Comparison of ENCODE assay signal across 1 cellular context in genomic region chr22:22103078-22103593, GRCh38.
TF ChIP-seq lines count a peak whose summit lies in the region.

No MANE protein-coding gene starts in this region.

TF ChIP-seq in GM23338, 12 proteins besides CTCF, POLR2A, EP300 and RAD21 (continued from another document):
- TF ChIP-seq, protein P1, sequence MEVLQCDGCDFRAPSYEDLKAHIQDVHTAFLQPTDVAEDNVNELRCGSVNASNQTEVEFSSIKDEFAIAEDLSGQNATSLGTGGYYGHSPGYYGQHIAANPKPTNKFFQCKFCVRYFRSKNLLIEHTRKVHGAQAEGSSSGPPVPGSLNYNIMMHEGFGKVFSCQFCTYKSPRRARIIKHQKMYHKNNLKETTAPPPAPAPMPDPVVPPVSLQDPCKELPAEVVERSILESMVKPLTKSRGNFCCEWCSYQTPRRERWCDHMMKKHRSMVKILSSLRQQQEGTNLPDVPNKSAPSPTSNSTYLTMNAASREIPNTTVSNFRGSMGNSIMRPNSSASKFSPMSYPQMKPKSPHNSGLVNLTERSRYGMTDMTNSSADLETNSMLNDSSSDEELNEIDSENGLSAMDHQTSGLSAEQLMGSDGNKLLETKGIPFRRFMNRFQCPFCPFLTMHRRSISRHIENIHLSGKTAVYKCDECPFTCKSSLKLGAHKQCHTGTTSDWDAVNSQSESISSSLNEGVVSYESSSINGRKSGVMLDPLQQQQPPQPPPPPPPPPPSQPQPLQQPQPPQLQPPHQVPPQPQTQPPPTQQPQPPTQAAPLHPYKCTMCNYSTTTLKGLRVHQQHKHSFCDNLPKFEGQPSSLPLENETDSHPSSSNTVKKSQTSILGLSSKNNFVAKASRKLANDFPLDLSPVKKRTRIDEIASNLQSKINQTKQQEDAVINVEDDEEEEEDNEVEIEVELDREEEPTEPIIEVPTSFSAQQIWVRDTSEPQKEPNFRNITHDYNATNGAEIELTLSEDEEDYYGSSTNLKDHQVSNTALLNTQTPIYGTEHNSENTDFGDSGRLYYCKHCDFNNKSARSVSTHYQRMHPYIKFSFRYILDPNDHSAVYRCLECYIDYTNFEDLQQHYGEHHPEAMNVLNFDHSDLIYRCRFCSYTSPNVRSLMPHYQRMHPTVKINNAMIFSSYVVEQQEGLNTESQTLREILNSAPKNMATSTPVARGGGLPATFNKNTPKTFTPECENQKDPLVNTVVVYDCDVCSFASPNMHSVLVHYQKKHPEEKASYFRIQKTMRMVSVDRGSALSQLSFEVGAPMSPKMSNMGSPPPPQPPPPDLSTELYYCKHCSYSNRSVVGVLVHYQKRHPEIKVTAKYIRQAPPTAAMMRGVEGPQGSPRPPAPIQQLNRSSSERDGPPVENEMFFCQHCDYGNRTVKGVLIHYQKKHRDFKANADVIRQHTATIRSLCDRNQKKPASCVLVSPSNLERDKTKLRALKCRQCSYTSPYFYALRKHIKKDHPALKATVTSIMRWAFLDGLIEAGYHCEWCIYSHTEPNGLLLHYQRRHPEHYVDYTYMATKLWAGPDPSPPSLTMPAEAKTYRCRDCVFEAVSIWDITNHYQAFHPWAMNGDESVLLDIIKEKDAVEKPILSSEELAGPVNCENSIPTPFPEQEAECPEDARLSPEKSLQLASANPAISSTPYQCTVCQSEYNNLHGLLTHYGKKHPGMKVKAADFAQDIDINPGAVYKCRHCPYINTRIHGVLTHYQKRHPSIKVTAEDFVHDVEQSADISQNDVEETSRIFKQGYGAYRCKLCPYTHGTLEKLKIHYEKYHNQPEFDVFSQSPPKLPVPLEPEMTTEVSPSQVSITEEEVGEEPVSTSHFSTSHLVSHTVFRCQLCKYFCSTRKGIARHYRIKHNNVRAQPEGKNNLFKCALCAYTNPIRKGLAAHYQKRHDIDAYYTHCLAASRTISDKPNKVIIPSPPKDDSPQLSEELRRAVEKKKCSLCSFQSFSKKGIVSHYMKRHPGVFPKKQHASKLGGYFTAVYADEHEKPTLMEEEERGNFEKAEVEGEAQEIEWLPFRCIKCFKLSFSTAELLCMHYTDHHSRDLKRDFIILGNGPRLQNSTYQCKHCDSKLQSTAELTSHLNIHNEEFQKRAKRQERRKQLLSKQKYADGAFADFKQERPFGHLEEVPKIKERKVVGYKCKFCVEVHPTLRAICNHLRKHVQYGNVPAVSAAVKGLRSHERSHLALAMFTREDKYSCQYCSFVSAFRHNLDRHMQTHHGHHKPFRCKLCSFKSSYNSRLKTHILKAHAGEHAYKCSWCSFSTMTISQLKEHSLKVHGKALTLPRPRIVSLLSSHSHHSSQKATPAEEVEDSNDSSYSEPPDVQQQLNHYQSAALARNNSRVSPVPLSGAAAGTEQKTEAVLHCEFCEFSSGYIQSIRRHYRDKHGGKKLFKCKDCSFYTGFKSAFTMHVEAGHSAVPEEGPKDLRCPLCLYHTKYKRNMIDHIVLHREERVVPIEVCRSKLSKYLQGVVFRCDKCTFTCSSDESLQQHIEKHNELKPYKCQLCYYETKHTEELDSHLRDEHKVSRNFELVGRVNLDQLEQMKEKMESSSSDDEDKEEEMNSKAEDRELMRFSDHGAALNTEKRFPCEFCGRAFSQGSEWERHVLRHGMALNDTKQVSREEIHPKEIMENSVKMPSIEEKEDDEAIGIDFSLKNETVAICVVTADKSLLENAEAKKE (CRISPR knock-in tag; IDR thresholded peaks at IDR 0.05) = no peak
- no peak for TF ChIP-seq POLR2AphosphoS5 (IDR thresholded peaks at IDR 0.05; ENCODE audit: low read depth)
- TF ChIP-seq ZNF114 (CRISPR knock-in tag; IDR thresholded peaks at IDR 0.05) = no peak
- TF ChIP-seq ETS1 (IDR thresholded peaks at IDR 0.05) = no peak
- no peak for TF ChIP-seq EZH2 (IDR thresholded peaks at IDR 0.05; ENCODE audit: low read depth, unreplicated experiment)
- TF ChIP-seq CREB1 (CRISPR knock-in tag; IDR thresholded peaks at IDR 0.05; ENCODE audit: low read depth) = no peak
- TF ChIP-seq STAT1 (IDR thresholded peaks at IDR 0.05; ENCODE audit: unreplicated experiment) = no peak
- no peak for TF ChIP-seq EZH2phosphoT487 (IDR thresholded peaks at IDR 0.05; ENCODE audit: unreplicated experiment)
- no peak for TF ChIP-seq ZNF331 (CRISPR knock-in tag; IDR thresholded peaks at IDR 0.05; ENCODE audit: low read depth)
- no peak for TF ChIP-seq JUNB (IDR thresholded peaks at IDR 0.05; ENCODE audit: unreplicated experiment)
- TF ChIP-seq, protein P2, sequence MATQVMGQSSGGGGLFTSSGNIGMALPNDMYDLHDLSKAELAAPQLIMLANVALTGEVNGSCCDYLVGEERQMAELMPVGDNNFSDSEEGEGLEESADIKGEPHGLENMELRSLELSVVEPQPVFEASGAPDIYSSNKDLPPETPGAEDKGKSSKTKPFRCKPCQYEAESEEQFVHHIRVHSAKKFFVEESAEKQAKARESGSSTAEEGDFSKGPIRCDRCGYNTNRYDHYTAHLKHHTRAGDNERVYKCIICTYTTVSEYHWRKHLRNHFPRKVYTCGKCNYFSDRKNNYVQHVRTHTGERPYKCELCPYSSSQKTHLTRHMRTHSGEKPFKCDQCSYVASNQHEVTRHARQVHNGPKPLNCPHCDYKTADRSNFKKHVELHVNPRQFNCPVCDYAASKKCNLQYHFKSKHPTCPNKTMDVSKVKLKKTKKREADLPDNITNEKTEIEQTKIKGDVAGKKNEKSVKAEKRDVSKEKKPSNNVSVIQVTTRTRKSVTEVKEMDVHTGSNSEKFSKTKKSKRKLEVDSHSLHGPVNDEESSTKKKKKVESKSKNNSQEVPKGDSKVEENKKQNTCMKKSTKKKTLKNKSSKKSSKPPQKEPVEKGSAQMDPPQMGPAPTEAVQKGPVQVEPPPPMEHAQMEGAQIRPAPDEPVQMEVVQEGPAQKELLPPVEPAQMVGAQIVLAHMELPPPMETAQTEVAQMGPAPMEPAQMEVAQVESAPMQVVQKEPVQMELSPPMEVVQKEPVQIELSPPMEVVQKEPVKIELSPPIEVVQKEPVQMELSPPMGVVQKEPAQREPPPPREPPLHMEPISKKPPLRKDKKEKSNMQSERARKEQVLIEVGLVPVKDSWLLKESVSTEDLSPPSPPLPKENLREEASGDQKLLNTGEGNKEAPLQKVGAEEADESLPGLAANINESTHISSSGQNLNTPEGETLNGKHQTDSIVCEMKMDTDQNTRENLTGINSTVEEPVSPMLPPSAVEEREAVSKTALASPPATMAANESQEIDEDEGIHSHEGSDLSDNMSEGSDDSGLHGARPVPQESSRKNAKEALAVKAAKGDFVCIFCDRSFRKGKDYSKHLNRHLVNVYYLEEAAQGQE (IDR thresholded peaks at IDR 0.05; ENCODE audit: unreplicated experiment) = no peak
